In the genomic region with DNA sequence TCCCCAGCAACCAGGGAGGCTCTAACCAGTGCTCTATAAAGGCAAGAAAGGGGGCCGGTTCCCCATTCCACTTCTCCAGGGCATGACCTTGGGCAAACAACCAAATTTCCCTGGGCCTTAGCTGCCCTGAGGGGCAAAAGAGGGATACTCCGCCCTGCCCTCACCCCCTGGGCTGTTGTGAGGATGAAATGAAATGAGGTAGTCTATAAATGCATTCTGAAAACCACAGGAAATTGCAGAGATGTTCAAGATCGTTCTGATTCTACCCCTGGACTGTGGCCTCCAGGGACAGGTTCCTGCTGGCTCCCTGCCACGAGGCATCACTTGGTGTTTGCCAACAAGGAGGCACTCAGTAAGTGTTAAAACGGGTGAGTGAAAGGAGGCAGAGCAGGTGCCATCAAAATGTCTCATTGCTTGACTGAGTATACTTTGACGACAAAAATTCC, we compare ENCODE assay signal across 8 cellular contexts. TPM values are rescaled to one million over a fixed set of nuclear protein-coding genes. Genes with fewer than 3 reads are reported as not detected.
A peak's percentile ranks its signal among the peaks of the same experiment; 100 is the strongest.
DNase-seq lines count a peak whose midpoint lies in the region; ATAC-seq and TF ChIP-seq lines count a peak whose summit lies in the region.

No MANE protein-coding gene starts in this region.

- in situ Hi-C loops in gastrocnemius medialis (cut with MboI; ENCODE audit: low sequenced_read_pairs in 4 of 4): loop anchor here (10.0 to 25.0 kb wide), 2 partner anchors 79 to 372 kb away; no protein-coding TSS in a partner anchor

- CTCF ChIA-PET in T-cell (lab: Charles Lee) (interaction anchor here in 1 of 2 donors (1.1 to 4.0 kb wide), 3 partner anchors 24 to 78 kb away, joined by 3 to 19 read pairs (median 8); no protein-coding TSS in a partner anchor), GM10248 (lab: Yijun Ruan, JAX) (interaction anchor here (0.8 to 8.2 kb wide), 5 partner anchors 8 to 143 kb away, joined by 3 to 84 read pairs (median 6); a partner anchor contains a TSS)

- no peak overlapping the region for H3K4me3 ChIP-seq in BE2C (ENCODE audit: low read depth, low read length)
- no peak overlapping the region for H3K4me3 ChIP-seq in HL-60 (replicated peaks; ENCODE audit: insufficient read depth, low read length)
- H3K4me3 ChIP-seq in effector memory CD4-positive, alpha-beta T cell (ENCODE audit: insufficient read depth, low read depth, low read length, poor library complexity, severe bottlenecking): peak overlapping the region; percentile 9
- H3K4me3 ChIP-seq in gastrocnemius medialis: peak overlapping the region in 1 of 4 donors; percentile 11

- H3K27me3 Mint-ChIP-seq in T-cell: no peaks in the 10 kb centered on the region

- H3K9me3 Mint-ChIP-seq in T-cell: no peaks in the 10 kb centered on the region

- no peaks in the 10 kb centered on the region for H3K36me3 ChIP-seq in BE2C
- H3K36me3 ChIP-seq in effector memory CD4-positive, alpha-beta T cell (ENCODE audit: control insufficient read depth, insufficient read depth, low read length): no peaks in the 10 kb centered on the region
- no peaks in the 10 kb centered on the region for H3K36me3 ChIP-seq in gastrocnemius medialis

- peak overlapping the region; percentile 88 to 94 for H3K27ac Mint-ChIP-seq in T-cell

- DNase-seq in BE2C (peak; percentile 61), HL-60 (ENCODE audit: low read depth in 1 of 2, low spot score in 1 of 2) (peak; percentile 64 to 96), T-cell (peak in 32 of 34 experiments; percentile 43 to 79 (median 65)), gastrocnemius medialis (peak; percentile 48 to 74), GM10248 (ENCODE audit: extremely low spot score) (no peak)
- peak; percentile 57 to 67 (median 58) for DNase-seq in effector memory CD4-positive, alpha-beta T cell

- H3K4me1 Mint-ChIP-seq in T-cell: peaks cover 90 to 93% (median 93%) of the 10 kb centered on the region in 3 donors

- H3K9me3 ChIP-seq in BE2C (no peaks in the 10 kb centered on the region; the same call in 1 of the 2 replicates), gastrocnemius medialis (no peaks in the 10 kb centered on the region)
- no peaks in the 10 kb centered on the region for H3K9me3 ChIP-seq in effector memory CD4-positive, alpha-beta T cell (ENCODE audit: control insufficient read depth, low read length)

- H3K27ac ChIP-seq in HL-60 (replicated peaks) (peak overlapping the region; percentile 78), gastrocnemius medialis (peak overlapping the region; percentile 80 to 90 (median 88))
- peak overlapping the region; percentile 84 for H3K27ac ChIP-seq in effector memory CD4-positive, alpha-beta T cell (ENCODE audit: insufficient read depth, low read length, poor library complexity, severe bottlenecking)

- POLR2A ChIA-PET in T-cell (lab: Charles Lee) (interaction anchor here in 1 of 2 donors (0.5 kb wide), 1 partner anchor 15 kb away, joined by 5 read pairs; no protein-coding TSS in a partner anchor), GM10248 (lab: Yijun Ruan, JAX) (interaction anchor here (0.7 to 1.0 kb wide), 3 partner anchors 30 to 67 kb away, joined by 3 read pairs; no protein-coding TSS in a partner anchor)

- no peaks in the 10 kb centered on the region for H3K27me3 ChIP-seq in BE2C
- H3K27me3 ChIP-seq in HL-60 (ENCODE audit: insufficient read depth, poor library complexity, severe bottlenecking): no peaks in the 10 kb centered on the region
- H3K27me3 ChIP-seq in effector memory CD4-positive, alpha-beta T cell (replicated peaks; ENCODE audit: control insufficient read depth, insufficient read depth, low read length, poor library complexity, severe bottlenecking): no peaks in the 10 kb centered on the region
- H3K27me3 ChIP-seq in gastrocnemius medialis: no peaks in the 10 kb centered on the region

- no peak for TF ChIP-seq POLR2A in gastrocnemius medialis (IDR thresholded peaks at IDR 0.05)

- TF ChIP-seq CTCF in BE2C (IDR thresholded peaks at IDR 0.05; ENCODE audit: low read depth, low read length) (no peak), HL-60 (IDR thresholded peaks at IDR 0.05; ENCODE audit: insufficient read depth, low read length) (no peak), gastrocnemius medialis (IDR thresholded peaks at IDR 0.05 in 4 of 5, conservative IDR thresholded peaks at IDR 0.05 in 1 of 5) (no peak), GM10248 (IDR thresholded peaks at IDR 0.05; ENCODE audit: control extremely low read depth, extremely low read depth, low read depth, missing control alignments) (no peak)

- intact Hi-C loops in gastrocnemius medialis (cut with DNase I; ENCODE audit: low total_unique reads): loop anchor here (10.0 kb wide), 1 partner anchor 339 kb away; a partner anchor contains a TSS

- ATAC-seq in T-cell (replicated peaks in 1 of 4): peak; percentile 8 to 15 (median 11)
- ATAC-seq in gastrocnemius medialis: peak in 1 of 2 donors; percentile 11
- ATAC-seq in HG03045 (IDR thresholded peaks at IDR 0.05; ENCODE audit: unreplicated experiment): no peak
- no peak for ATAC-seq in HG03095 (IDR thresholded peaks at IDR 0.05; ENCODE audit: unreplicated experiment)

- H3K36me3 Mint-ChIP-seq in T-cell: peaks cover 18% of the 10 kb centered on the region

- H3K4me1 ChIP-seq in BE2C (peaks cover 18% of the 10 kb centered on the region), gastrocnemius medialis (peaks cover 89 to 90% of the 10 kb centered on the region in 2 donors)
- H3K4me1 ChIP-seq in effector memory CD4-positive, alpha-beta T cell (ENCODE audit: control insufficient read depth, insufficient read depth, low read length, poor library complexity, severe bottlenecking): peaks cover 77% of the 10 kb centered on the region

- H3K4me3 Mint-ChIP-seq in T-cell: peak overlapping the region; percentile 65 to 82 (median 73)

RNA-seq across cellular contexts. Expression of a gene that starts 5.7 kb away (rescaled TPM):
- polyA plus RNA-seq in BE2C (2012; ENCODE audit: insufficient read depth, insufficient read length, low read depth): 42.8 TPM
- 100 to 1,000 TPM in 4 of 5 donors, 10 to 100 TPM in 1; 97.9 to 167 (median 139) TPM for total RNA-seq in T-cell
- 100 to 1,000 TPM; 123 to 296 (median 217) TPM for total RNA-seq in gastrocnemius medialis

Comparison
In these comparisons a context has a peak if more than half of its experiments do, and no peak if none do; other contexts are left out.
1. ATAC-seq: peak in T-cell (4 of 4); none in HG03045 (single experiment) and HG03095 (single experiment).
2. Peak in every context shown above with its lines, with median percentiles within 50 percentile points of each other: H3K27ac ChIP-seq.